In the genomic region with DNA sequence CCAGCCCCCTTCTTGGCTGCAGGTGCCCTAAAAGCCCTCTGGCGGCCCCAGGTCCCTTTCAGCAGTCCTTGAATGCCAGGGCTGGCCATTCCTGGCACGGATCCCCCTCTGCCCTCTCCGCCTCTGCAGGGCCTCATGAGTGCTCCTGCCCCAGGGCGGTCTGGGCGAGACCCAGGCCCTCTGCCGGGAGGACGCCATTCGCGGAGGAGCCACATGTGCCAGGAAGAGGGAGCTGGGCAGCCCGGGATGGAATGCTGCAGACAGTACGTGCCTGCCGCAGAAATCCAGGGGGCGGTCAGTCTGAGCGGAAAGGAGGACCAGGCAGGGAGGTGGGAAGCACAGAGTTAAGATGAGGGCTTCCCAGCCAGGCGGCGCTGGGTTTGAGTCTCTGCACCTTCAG, we compare ENCODE assay signal across 2 cellular contexts.
TF ChIP-seq lines count a peak whose summit lies in the region.

No MANE protein-coding gene starts in this region.

TF ChIP-seq in GM23338, 12 proteins besides CTCF, POLR2A, EP300 and RAD21:
- TF ChIP-seq, protein P1, sequence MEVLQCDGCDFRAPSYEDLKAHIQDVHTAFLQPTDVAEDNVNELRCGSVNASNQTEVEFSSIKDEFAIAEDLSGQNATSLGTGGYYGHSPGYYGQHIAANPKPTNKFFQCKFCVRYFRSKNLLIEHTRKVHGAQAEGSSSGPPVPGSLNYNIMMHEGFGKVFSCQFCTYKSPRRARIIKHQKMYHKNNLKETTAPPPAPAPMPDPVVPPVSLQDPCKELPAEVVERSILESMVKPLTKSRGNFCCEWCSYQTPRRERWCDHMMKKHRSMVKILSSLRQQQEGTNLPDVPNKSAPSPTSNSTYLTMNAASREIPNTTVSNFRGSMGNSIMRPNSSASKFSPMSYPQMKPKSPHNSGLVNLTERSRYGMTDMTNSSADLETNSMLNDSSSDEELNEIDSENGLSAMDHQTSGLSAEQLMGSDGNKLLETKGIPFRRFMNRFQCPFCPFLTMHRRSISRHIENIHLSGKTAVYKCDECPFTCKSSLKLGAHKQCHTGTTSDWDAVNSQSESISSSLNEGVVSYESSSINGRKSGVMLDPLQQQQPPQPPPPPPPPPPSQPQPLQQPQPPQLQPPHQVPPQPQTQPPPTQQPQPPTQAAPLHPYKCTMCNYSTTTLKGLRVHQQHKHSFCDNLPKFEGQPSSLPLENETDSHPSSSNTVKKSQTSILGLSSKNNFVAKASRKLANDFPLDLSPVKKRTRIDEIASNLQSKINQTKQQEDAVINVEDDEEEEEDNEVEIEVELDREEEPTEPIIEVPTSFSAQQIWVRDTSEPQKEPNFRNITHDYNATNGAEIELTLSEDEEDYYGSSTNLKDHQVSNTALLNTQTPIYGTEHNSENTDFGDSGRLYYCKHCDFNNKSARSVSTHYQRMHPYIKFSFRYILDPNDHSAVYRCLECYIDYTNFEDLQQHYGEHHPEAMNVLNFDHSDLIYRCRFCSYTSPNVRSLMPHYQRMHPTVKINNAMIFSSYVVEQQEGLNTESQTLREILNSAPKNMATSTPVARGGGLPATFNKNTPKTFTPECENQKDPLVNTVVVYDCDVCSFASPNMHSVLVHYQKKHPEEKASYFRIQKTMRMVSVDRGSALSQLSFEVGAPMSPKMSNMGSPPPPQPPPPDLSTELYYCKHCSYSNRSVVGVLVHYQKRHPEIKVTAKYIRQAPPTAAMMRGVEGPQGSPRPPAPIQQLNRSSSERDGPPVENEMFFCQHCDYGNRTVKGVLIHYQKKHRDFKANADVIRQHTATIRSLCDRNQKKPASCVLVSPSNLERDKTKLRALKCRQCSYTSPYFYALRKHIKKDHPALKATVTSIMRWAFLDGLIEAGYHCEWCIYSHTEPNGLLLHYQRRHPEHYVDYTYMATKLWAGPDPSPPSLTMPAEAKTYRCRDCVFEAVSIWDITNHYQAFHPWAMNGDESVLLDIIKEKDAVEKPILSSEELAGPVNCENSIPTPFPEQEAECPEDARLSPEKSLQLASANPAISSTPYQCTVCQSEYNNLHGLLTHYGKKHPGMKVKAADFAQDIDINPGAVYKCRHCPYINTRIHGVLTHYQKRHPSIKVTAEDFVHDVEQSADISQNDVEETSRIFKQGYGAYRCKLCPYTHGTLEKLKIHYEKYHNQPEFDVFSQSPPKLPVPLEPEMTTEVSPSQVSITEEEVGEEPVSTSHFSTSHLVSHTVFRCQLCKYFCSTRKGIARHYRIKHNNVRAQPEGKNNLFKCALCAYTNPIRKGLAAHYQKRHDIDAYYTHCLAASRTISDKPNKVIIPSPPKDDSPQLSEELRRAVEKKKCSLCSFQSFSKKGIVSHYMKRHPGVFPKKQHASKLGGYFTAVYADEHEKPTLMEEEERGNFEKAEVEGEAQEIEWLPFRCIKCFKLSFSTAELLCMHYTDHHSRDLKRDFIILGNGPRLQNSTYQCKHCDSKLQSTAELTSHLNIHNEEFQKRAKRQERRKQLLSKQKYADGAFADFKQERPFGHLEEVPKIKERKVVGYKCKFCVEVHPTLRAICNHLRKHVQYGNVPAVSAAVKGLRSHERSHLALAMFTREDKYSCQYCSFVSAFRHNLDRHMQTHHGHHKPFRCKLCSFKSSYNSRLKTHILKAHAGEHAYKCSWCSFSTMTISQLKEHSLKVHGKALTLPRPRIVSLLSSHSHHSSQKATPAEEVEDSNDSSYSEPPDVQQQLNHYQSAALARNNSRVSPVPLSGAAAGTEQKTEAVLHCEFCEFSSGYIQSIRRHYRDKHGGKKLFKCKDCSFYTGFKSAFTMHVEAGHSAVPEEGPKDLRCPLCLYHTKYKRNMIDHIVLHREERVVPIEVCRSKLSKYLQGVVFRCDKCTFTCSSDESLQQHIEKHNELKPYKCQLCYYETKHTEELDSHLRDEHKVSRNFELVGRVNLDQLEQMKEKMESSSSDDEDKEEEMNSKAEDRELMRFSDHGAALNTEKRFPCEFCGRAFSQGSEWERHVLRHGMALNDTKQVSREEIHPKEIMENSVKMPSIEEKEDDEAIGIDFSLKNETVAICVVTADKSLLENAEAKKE (CRISPR knock-in tag; IDR thresholded peaks at IDR 0.05): no peak

TF ChIP-seq in SK-N-SH, 30 proteins besides CTCF, POLR2A, EP300 and RAD21:
- TF ChIP-seq RXRA (IDR thresholded peaks at IDR 0.05; ENCODE audit: borderline replicate concordance, low read depth) (no peak), TCF12 (IDR thresholded peaks at IDR 0.05) (no peak), NFIC (IDR thresholded peaks at IDR 0.05; ENCODE audit: borderline replicate concordance) (no peak), TEAD4 (IDR thresholded peaks at IDR 0.05; ENCODE audit: borderline replicate concordance, insufficient read depth) (no peak), CHD2 (IDR thresholded peaks at IDR 0.05; ENCODE audit: low read length, partially characterized antibody) (no peak), SMC3 (IDR thresholded peaks at IDR 0.05; ENCODE audit: low read depth, low read length) (no peak; the same call in 1 of the 2 replicates)
- TF ChIP-seq, protein P2, sequence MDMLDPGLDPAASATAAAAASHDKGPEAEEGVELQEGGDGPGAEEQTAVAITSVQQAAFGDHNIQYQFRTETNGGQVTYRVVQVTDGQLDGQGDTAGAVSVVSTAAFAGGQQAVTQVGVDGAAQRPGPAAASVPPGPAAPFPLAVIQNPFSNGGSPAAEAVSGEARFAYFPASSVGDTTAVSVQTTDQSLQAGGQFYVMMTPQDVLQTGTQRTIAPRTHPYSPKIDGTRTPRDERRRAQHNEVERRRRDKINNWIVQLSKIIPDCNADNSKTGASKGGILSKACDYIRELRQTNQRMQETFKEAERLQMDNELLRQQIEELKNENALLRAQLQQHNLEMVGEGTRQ (IDR thresholded peaks at IDR 0.05; ENCODE audit: borderline replicate concordance, low read depth, low read length): no peak
- TF ChIP-seq, protein P3, sequence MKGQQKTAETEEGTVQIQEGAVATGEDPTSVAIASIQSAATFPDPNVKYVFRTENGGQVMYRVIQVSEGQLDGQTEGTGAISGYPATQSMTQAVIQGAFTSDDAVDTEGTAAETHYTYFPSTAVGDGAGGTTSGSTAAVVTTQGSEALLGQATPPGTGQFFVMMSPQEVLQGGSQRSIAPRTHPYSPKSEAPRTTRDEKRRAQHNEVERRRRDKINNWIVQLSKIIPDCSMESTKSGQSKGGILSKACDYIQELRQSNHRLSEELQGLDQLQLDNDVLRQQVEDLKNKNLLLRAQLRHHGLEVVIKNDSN (IDR thresholded peaks at IDR 0.05; ENCODE audit: borderline replicate concordance, low read depth): no peak
- TF ChIP-seq, protein P4, sequence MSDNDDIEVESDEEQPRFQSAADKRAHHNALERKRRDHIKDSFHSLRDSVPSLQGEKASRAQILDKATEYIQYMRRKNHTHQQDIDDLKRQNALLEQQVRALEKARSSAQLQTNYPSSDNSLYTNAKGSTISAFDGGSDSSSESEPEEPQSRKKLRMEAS (IDR thresholded peaks at IDR 0.05; ENCODE audit: low read depth): no peak
- TF ChIP-seq, protein P5, sequence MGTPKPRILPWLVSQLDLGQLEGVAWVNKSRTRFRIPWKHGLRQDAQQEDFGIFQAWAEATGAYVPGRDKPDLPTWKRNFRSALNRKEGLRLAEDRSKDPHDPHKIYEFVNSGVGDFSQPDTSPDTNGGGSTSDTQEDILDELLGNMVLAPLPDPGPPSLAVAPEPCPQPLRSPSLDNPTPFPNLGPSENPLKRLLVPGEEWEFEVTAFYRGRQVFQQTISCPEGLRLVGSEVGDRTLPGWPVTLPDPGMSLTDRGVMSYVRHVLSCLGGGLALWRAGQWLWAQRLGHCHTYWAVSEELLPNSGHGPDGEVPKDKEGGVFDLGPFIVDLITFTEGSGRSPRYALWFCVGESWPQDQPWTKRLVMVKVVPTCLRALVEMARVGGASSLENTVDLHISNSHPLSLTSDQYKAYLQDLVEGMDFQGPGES (IDR thresholded peaks at IDR 0.05; ENCODE audit: low read depth, low read length): no peak
- TF ChIP-seq, protein P6, sequence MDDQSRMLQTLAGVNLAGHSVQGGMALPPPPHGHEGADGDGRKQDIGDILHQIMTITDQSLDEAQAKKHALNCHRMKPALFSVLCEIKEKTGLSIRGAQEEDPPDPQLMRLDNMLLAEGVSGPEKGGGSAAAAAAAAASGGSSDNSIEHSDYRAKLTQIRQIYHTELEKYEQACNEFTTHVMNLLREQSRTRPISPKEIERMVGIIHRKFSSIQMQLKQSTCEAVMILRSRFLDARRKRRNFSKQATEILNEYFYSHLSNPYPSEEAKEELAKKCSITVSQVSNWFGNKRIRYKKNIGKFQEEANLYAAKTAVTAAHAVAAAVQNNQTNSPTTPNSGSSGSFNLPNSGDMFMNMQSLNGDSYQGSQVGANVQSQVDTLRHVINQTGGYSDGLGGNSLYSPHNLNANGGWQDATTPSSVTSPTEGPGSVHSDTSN (IDR thresholded peaks at IDR 0.05): no peak
